21 cellular contexts compared by ENCODE assay signal in the genomic region with DNA sequence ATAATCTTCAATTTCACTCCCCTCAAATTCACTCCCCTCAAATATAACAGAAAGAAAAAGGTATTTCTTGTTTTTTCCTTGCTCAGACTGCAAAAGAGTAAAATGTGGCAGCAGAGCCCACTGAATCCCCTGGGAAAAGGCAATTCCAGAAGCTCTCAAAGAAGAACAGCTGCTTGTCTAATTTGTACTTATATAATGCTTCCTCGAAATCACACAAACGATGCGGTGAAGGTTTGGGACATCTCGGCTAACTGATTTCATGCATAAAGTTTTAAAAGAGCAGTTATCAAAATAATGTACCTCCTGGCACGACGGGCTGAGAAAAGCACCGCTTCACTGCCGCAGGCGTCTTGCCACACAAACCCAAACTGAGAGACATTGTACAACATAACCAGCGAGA. TPM values are rescaled to one million over a fixed set of nuclear protein-coding genes. Genes with fewer than 3 reads are reported as not detected.
"Had no signal": no experiment of that assay in that cellular context is flagged by ENCODE, and none has a peak within 500 bp of the region (broad histone marks: within the 10 kb centered on the region; RNA-seq: fewer than 3 reads in every experiment).

No MANE protein-coding gene starts in this region.

- H3K4me3 Mint-ChIP-seq: activated CD4-positive, alpha-beta memory T cell treated with anti-CD3 and anti-CD28 coated beads, Interleukin-2, amount 10 ng/mL, durations not matched to agents 7 days and 5 days; activated CD4-positive, alpha-beta T cell treated with anti-CD3 and anti-CD28 coated beads, Interleukin-2, amount 10 ng/mL, durations not matched to agents 7 days and 5 days; activated naive CD8-positive, alpha-beta T cell treated with anti-CD3 and anti-CD28 coated beads, Interleukin-2, amount 10 ng/mL, durations not matched to agents 7 days and 5 days; brain; immature natural killer cell; naive B cell; neural crest cell; stimulated activated naive B cell treated with anti-CD40 and anti-IgM and Interleukin-4, amounts not matched to agents 10 μg/mL and 1 μg/mL and 100 μg/mL, for 72 hours had no signal

- H3K36me3 Mint-ChIP-seq: brain had no signal

- DNase-seq: activated CD4-positive, alpha-beta memory T cell treated with anti-CD3 and anti-CD28 coated beads, Interleukin-2, amount 10 ng/mL, durations not matched to agents 7 days and 5 days; activated CD4-positive, alpha-beta T cell treated with anti-CD3 and anti-CD28 coated beads, Interleukin-2, amount 10 ng/mL, durations not matched to agents 7 days and 5 days; activated effector memory CD4-positive, alpha-beta T cell treated with Interleukin-2 at 50 U/mL for 16 hours; activated naive CD4-positive, alpha-beta T cell treated with Interleukin-2 at 50 U/mL for 16 hours; activated naive CD8-positive, alpha-beta T cell treated with anti-CD3 and anti-CD28 coated beads, Interleukin-2, amount 10 ng/mL, durations not matched to agents 7 days and 5 days; cortex of kidney; heart left ventricle; hypothalamus; immature natural killer cell; left colon; mammary epithelial cell; naive B cell; occipital lobe; stimulated activated CD4-positive, alpha-beta T cell treated with anti-CD3 and anti-CD28 coated beads, Interleukin-15, amount 100 ng/mL, for 24 hours; stimulated activated CD4-positive, alpha-beta T cell treated with anti-CD3 and anti-CD28 coated beads, Interleukin-2, amount 100 ng/mL, for 24 hours; stimulated activated naive B cell treated with anti-CD40 and anti-IgM and Interleukin-4, amounts not matched to agents 10 μg/mL and 1 μg/mL and 100 μg/mL, for 72 hours; transverse colon had no signal

- H3K27ac Mint-ChIP-seq: activated CD4-positive, alpha-beta memory T cell treated with anti-CD3 and anti-CD28 coated beads, Interleukin-2, amount 10 ng/mL, durations not matched to agents 7 days and 5 days; activated CD4-positive, alpha-beta T cell treated with anti-CD3 and anti-CD28 coated beads, Interleukin-2, amount 10 ng/mL, durations not matched to agents 7 days and 5 days; activated naive CD8-positive, alpha-beta T cell treated with anti-CD3 and anti-CD28 coated beads, Interleukin-2, amount 10 ng/mL, durations not matched to agents 7 days and 5 days; brain; immature natural killer cell; naive B cell; stimulated activated naive B cell treated with anti-CD40 and anti-IgM and Interleukin-4, amounts not matched to agents 10 μg/mL and 1 μg/mL and 100 μg/mL, for 72 hours had no signal

- H3K4me1 Mint-ChIP-seq: activated CD4-positive, alpha-beta T cell treated with anti-CD3 and anti-CD28 coated beads, Interleukin-2, amount 10 ng/mL, durations not matched to agents 7 days and 5 days; immature natural killer cell had no signal

- H3K27me3 Mint-ChIP-seq: activated CD4-positive, alpha-beta memory T cell treated with anti-CD3 and anti-CD28 coated beads, Interleukin-2, amount 10 ng/mL, durations not matched to agents 7 days and 5 days; activated CD4-positive, alpha-beta T cell treated with anti-CD3 and anti-CD28 coated beads, Interleukin-2, amount 10 ng/mL, durations not matched to agents 7 days and 5 days; activated naive CD8-positive, alpha-beta T cell treated with anti-CD3 and anti-CD28 coated beads, Interleukin-2, amount 10 ng/mL, durations not matched to agents 7 days and 5 days; naive B cell; stimulated activated naive B cell treated with anti-CD40 and anti-IgM and Interleukin-4, amounts not matched to agents 10 μg/mL and 1 μg/mL and 100 μg/mL, for 72 hours had no signal

- ATAC-seq: activated CD4-positive, CD25-positive, alpha-beta regulatory T cell treated with anti-CD3 and anti-CD28 coated beads, Interleukin-2, amount 50 U/mL, for 24 hours; heart left ventricle; left colon; stimulated activated naive B cell treated with anti-CD40 and anti-IgM and Interleukin-4, amounts not matched to agents 10 μg/mL and 1 μg/mL and 100 μg/mL, for 72 hours had no signal

- H3K9me3 Mint-ChIP-seq: activated CD4-positive, alpha-beta memory T cell treated with anti-CD3 and anti-CD28 coated beads, Interleukin-2, amount 10 ng/mL, durations not matched to agents 7 days and 5 days; activated CD4-positive, alpha-beta T cell treated with anti-CD3 and anti-CD28 coated beads, Interleukin-2, amount 10 ng/mL, durations not matched to agents 7 days and 5 days; activated naive CD8-positive, alpha-beta T cell treated with anti-CD3 and anti-CD28 coated beads, Interleukin-2, amount 10 ng/mL, durations not matched to agents 7 days and 5 days; brain; immature natural killer cell; naive B cell; neural crest cell; stimulated activated naive B cell treated with anti-CD40 and anti-IgM and Interleukin-4, amounts not matched to agents 10 μg/mL and 1 μg/mL and 100 μg/mL, for 72 hours had no signal

RNA-seq across cellular contexts. Expression of a gene that starts 10.7 kb away (rescaled TPM):
- total RNA-seq: ascending aorta had no signal
